8 cellular contexts compared by ENCODE assay signal in the genomic region with DNA sequence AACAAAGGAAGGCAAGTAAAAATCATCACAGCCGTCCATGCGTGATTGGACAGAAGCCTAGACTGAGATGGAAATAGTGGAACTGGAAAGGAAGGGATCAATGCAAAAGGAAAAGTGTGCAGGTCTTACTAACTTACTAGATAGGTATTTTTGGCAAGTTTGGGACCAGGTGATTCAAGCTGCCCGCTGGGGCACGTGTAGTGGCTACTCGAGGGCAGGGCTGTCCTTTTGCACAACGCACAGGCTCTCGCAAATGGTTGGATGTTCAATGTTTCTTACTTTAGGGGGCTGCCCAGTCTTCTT. TPM values are rescaled to one million over a fixed set of nuclear protein-coding genes. Genes with fewer than 3 reads are reported as not detected.
A peak's percentile ranks its signal among the peaks of the same experiment; 100 is the strongest.
DNase-seq lines count a peak whose midpoint lies in the region; ATAC-seq and TF ChIP-seq lines count a peak whose summit lies in the region.

No MANE protein-coding gene starts in this region.

- H3K27me3 Mint-ChIP-seq in activated T-cell treated with anti-CD3 and anti-CD28 coated beads, Interleukin-2, amount 50 U/mL, for 72 hours (ENCODE audit: low read depth): peaks cover under 1% of the 10 kb centered on the region

- TF ChIP-seq POLR2A in thyroid gland (IDR thresholded peaks at IDR 0.05): no peak

- no peak for TF ChIP-seq CTCF in liver (IDR thresholded peaks at IDR 0.05; ENCODE audit: low read depth, low read length, missing input control)
- no peak for TF ChIP-seq CTCF in thyroid gland (IDR thresholded peaks at IDR 0.05)

- peaks cover 22% of the 10 kb centered on the region for H3K4me1 Mint-ChIP-seq in activated T-cell treated with anti-CD3 and anti-CD28 coated beads, Interleukin-2, amount 50 U/mL, for 72 hours (ENCODE audit: low read depth)

- peak overlapping the region; percentile 97 for H3K9ac ChIP-seq in adipocyte (ENCODE audit: low read length)
- H3K9ac ChIP-seq in liver (ENCODE audit: low read depth in 1 of 2, low read length in 2 of 2): no peak overlapping the region

- H3K36me3 Mint-ChIP-seq in activated T-cell treated with anti-CD3 and anti-CD28 coated beads, Interleukin-2, amount 50 U/mL, for 72 hours (ENCODE audit: insufficient read depth in 2 of 2): peaks cover 4 to 7% of the 10 kb centered on the region in 2 donors

- no peaks in the 10 kb centered on the region for H3K27me3 ChIP-seq in adipocyte (replicated peaks; ENCODE audit: control insufficient read depth, insufficient read depth, low read length)
- no peaks in the 10 kb centered on the region for H3K27me3 ChIP-seq in liver (ENCODE audit: control insufficient read depth in 4 of 4, insufficient read depth in 4 of 4, low read length in 3 of 4)
- no peaks in the 10 kb centered on the region for H3K27me3 ChIP-seq in thyroid gland

- H3K36me3 ChIP-seq in adipocyte (ENCODE audit: control insufficient read depth, insufficient read depth, low read length, severe bottlenecking): no peaks in the 10 kb centered on the region
- peaks cover 0 to 3% (median 0%) of the 10 kb centered on the region in 4 donors for H3K36me3 ChIP-seq in liver (ENCODE audit: control insufficient read depth in 4 of 4, insufficient read depth in 3 of 4, low read depth in 1 of 4, low read length in 3 of 4)
- H3K36me3 ChIP-seq in thyroid gland: peaks cover 0 to 4% of the 10 kb centered on the region in 2 donors

- H3K9me3 Mint-ChIP-seq in activated T-cell treated with anti-CD3 and anti-CD28 coated beads, Interleukin-2, amount 50 U/mL, for 72 hours: no peaks in the 10 kb centered on the region

- H3K4me3 ChIP-seq in adipocyte (ENCODE audit: low read length) (peak overlapping the region; percentile 99), liver (ENCODE audit: low read depth in 1 of 3, low read length in 3 of 3) (peak overlapping the region; percentile 36 to 91 (median 53)), thyroid gland (replicated peaks in 1 of 3) (peak overlapping the region in 1 of 3 donors; percentile 70)

- H3K9me3 ChIP-seq in adipocyte (ENCODE audit: control insufficient read depth, low read length): no peaks in the 10 kb centered on the region
- no peaks in the 10 kb centered on the region for H3K9me3 ChIP-seq in liver (ENCODE audit: control insufficient read depth in 4 of 4, low read length in 3 of 4)
- no peaks in the 10 kb centered on the region for H3K9me3 ChIP-seq in thyroid gland

- DNase-seq in activated T-cell treated with anti-CD3 and anti-CD28 coated beads, Interleukin-2, amount 50 U/mL, for 72 hours: no peak
- no peak for DNase-seq in activated T-cell treated with anti-CD3 and anti-CD28 coated beads, Interleukin-2, amount 50 U/mL, for 1 hour
- DNase-seq in adipocyte (ENCODE audit: low read depth): no peak
- DNase-seq in thyroid gland: no peak
- no peak for DNase-seq in HCEC 1CT

- H3K4me1 ChIP-seq in adipocyte (ENCODE audit: control insufficient read depth, insufficient read depth, low read length) (peaks cover 6% of the 10 kb centered on the region), liver (ENCODE audit: control insufficient read depth in 4 of 4, insufficient read depth in 4 of 4, low read length in 3 of 4) (peaks cover 0 to 12% (median 5%) of the 10 kb centered on the region in 4 donors), thyroid gland (peaks cover 0 to 5% of the 10 kb centered on the region in 2 donors)

- H3K4me3 Mint-ChIP-seq in activated T-cell treated with anti-CD3 and anti-CD28 coated beads, Interleukin-2, amount 50 U/mL, for 72 hours: peak overlapping the region; percentile 83 to 84

- H3K27ac Mint-ChIP-seq in activated T-cell treated with anti-CD3 and anti-CD28 coated beads, Interleukin-2, amount 50 U/mL, for 72 hours: peak overlapping the region; percentile 66

- no peak for TF ChIP-seq RAD21 in liver (IDR thresholded peaks at IDR 0.05)

- 82% methylated on average over 7 of the region's 7 CpGs for WGBS in liver
- 82 to 87% methylated on average over 7 of the region's 7 CpGs for whole genome bisulfite sequencing in thyroid gland, 2 donors

- H3K27ac ChIP-seq in liver (ENCODE audit: low read depth in 1 of 2, low read length in 2 of 2) (no peak overlapping the region), thyroid gland (peak overlapping the region; percentile 31 to 80 (median 80))

- no peak for ATAC-seq in activated T-cell treated with anti-CD3 and anti-CD28 coated beads, Interleukin-2, amount 50 U/mL, for 72 hours (replicated peaks in 1 of 2)
- ATAC-seq in GM21528 (IDR thresholded peaks at IDR 0.05; ENCODE audit: low FRiP score, unreplicated experiment): no peak
- no peak for ATAC-seq in HG03025 (IDR thresholded peaks at IDR 0.05; ENCODE audit: low FRiP score, unreplicated experiment)

- intact Hi-C loops in thyroid gland (cut with DNase I): no loop called here

TF ChIP-seq in liver, 16 proteins besides CTCF, POLR2A, EP300 and RAD21:
- TF ChIP-seq YY1 (IDR thresholded peaks at IDR 0.05): no peak
- TF ChIP-seq HNF4A (conservative IDR thresholded peaks at IDR 0.05): no peak
- TF ChIP-seq TAF1 (conservative IDR thresholded peaks at IDR 0.05): no peak
- no peak for TF ChIP-seq REST (IDR thresholded peaks at IDR 0.05)

RNA-seq across cellular contexts. Expression of gene ALG6, which starts 0.6 kb away (rescaled TPM):
- 10 to 100 TPM; 16.7 to 24.7 TPM for total RNA-seq in activated T-cell treated with anti-CD3 and anti-CD28 coated beads, Interleukin-2, amount 50 U/mL, for 72 hours
- total RNA-seq in liver: 10 to 100 TPM in 1 of 2 donors, 1 to 10 TPM in 1; 8.5 to 13.2 TPM
- polyA plus RNA-seq in liver: 1 to 10 TPM; 4.6 TPM
- 10 to 100 TPM in 3 of 4 donors, 1 to 10 TPM in 1; 9.2 to 21.5 (median 19.7) TPM for total RNA-seq in thyroid gland

RNA-seq across cellular contexts. Expression of gene FOXD3, which starts 44.5 kb away (rescaled TPM):
- total RNA-seq in activated T-cell treated with anti-CD3 and anti-CD28 coated beads, Interleukin-2, amount 50 U/mL, for 72 hours: not detected
- total RNA-seq in liver (under 1 TPM in 1 of 2 donors, not detected in 1; under 0.01 TPM), thyroid gland (under 1 TPM in 1 of 4 donors, not detected in 3; 0.24 TPM)
- polyA plus RNA-seq in liver: under 1 TPM in 1 of 2 donors, not detected in 1; 0.05 TPM

Comparison
In these comparisons a context has a peak if more than half of its experiments do, and no peak if none do; other contexts are left out.
1. H3K27ac ChIP-seq: peak in thyroid gland (3 of 3); none in liver (0 of 2).